ENCODE assay signal across 1 cellular context in the genomic region with DNA sequence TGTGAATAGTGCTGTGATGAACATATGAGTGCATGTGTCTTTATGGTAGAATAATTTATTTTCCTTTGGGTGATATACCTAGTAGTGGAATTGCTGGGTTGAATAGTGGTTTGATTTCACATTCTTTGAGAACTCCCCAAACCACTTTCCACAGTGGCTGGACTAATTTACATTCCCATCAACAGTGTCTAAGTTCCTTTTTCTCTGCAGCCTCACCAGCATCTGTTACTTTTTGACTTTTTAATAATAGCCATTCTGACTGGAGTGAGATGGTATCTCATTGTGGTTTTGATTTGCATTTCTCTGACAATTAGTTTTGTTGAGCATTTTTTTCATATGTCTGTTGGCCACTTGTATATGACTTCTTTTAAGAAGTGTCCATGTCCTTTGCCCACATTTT.
A peak's percentile ranks its signal among the peaks of the same experiment; 100 is the strongest.
TF ChIP-seq lines count a peak whose summit lies in the region.

No MANE protein-coding gene starts in this region.

TF ChIP-seq in GM12878, 131 proteins besides CTCF, POLR2A, EP300 and RAD21:
- TF ChIP-seq, protein P1, sequence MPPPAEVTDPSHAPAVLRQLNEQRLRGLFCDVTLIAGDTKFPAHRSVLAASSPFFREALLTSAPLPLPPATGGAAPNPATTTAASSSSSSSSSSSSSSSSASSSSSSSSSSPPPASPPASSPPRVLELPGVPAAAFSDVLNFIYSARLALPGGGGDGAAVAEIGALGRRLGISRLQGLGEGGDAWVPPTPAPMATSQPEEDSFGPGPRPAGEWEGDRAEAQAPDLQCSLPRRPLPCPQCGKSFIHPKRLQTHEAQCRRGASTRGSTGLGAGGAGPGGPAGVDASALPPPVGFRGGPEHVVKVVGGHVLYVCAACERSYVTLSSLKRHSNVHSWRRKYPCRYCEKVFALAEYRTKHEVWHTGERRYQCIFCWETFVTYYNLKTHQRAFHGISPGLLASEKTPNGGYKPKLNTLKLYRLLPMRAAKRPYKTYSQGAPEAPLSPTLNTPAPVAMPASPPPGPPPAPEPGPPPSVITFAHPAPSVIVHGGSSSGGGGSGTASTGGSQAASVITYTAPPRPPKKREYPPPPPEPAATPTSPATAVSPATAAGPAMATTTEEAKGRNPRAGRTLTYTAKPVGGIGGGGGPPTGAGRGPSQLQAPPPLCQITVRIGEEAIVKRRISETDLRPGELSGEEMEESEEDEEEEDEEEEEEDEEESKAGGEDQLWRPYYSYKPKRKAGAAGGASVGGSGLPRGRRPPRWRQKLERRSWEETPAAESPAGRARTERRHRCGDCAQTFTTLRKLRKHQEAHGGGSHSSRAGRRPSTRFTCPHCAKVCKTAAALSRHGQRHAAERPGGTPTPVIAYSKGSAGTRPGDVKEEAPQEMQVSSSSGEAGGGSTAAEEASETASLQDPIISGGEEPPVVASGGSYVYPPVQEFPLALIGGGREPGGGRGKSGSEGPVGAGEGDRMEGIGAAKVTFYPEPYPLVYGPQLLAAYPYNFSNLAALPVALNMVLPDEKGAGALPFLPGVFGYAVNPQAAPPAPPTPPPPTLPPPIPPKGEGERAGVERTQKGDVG (CRISPR knock-in tag; IDR thresholded peaks at IDR 0.05) = no peak
- TF ChIP-seq TBL1XR1 (IDR thresholded peaks at IDR 0.05; ENCODE audit: low read depth, low read length) (no peak), IKZF2 (IDR thresholded peaks at IDR 0.05) (peak in 1 of 2 experiments; percentile 27; a peak in 1 of 4 replicates), MEF2B (IDR thresholded peaks at IDR 0.05; ENCODE audit: partially characterized antibody, poor library complexity, severe bottlenecking) (no peak), ETV6 (conservative IDR thresholded peaks at IDR 0.05 in 1 of 2, IDR thresholded peaks at IDR 0.05 in 1 of 2; ENCODE audit: borderline replicate concordance in 1 of 2, low read depth in 1 of 2) (no peak), SREBF1 (IDR thresholded peaks at IDR 0.05; ENCODE audit: low read length) (no peak), MTA2 (IDR thresholded peaks at IDR 0.05; ENCODE audit: low read depth) (peak; percentile 41; the same call in 1 of the 2 replicates)
- TF ChIP-seq, protein P2, sequence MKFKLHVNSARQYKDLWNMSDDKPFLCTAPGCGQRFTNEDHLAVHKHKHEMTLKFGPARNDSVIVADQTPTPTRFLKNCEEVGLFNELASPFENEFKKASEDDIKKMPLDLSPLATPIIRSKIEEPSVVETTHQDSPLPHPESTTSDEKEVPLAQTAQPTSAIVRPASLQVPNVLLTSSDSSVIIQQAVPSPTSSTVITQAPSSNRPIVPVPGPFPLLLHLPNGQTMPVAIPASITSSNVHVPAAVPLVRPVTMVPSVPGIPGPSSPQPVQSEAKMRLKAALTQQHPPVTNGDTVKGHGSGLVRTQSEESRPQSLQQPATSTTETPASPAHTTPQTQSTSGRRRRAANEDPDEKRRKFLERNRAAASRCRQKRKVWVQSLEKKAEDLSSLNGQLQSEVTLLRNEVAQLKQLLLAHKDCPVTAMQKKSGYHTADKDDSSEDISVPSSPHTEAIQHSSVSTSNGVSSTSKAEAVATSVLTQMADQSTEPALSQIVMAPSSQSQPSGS (IDR thresholded peaks at IDR 0.05; ENCODE audit: low read length) = no peak
TF ChIP-seq in GM12878: peak in this region for 2.
